In the genomic region with DNA sequence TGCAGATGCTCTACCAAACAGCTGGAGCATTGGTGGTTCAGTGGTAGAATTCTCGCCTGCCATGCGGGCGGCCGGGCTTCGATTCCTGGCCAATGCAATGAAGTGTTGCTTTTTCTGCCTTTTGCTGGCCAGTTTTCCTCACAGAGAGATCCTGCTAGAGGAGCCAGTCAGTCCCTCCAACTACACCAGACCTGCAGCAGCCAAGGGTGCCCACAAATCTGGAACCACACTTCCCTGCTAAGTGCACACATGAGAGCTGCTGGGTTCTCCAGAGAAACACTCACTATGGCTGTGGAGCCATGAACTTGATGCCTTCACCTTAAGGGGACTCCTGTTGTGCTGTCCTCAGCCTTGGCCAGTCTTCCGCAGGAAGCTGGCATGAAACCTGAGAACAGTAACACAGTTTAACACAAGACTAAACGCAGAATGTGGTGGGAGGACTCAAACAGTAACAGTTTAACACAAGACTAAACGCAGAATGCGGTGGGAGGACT, we compare ENCODE assay signal across 25 cellular contexts. TPM values are rescaled to one million over a fixed set of nuclear protein-coding genes. Genes with fewer than 3 reads are reported as not detected.
DNase-seq lines count a peak whose midpoint lies in the region; ATAC-seq, FAIRE-seq and TF ChIP-seq lines count a peak whose summit lies in the region.
"Had no signal": no experiment of that assay in that cellular context is flagged by ENCODE, and none has a peak within 500 bp of the region (broad histone marks: within the 10 kb centered on the region; RNA-seq: fewer than 3 reads in every experiment).

No MANE protein-coding gene starts in this region.

- H3K27ac ChIP-seq in GM23338 (ENCODE audit: low read depth): 0 out of 2 replicates have a peak overlapping the region, but pooled peaks have one; percentile 19
- H3K27ac ChIP-seq in astrocyte (ENCODE audit: low read depth, low read length): no peak overlapping the region
- H3K27ac ChIP-seq: esophagus muscularis mucosa, HL-60, neural progenitor cell, right atrium auricular region had no signal

- H3K4me3 ChIP-seq in GM23338: no peak overlapping the region
- H3K4me3 ChIP-seq in astrocyte (ENCODE audit: insufficient read depth, low read depth, low read length): no peak overlapping the region
- no peak overlapping the region for H3K4me3 ChIP-seq in fibroblast of villous mesenchyme (ENCODE audit: low read depth, low read length)
- H3K4me3 ChIP-seq: esophagus muscularis mucosa, neural progenitor cell, right atrium auricular region had no signal

- H2AFZ ChIP-seq in GM23338 (no peak overlapping the region), astrocyte (ENCODE audit: low read depth, low read length) (no peak overlapping the region)
- H2AFZ ChIP-seq: neural progenitor cell had no signal

- H3K4me1 ChIP-seq in GM23338 (ENCODE audit: insufficient read depth) (no peaks in the 10 kb centered on the region), astrocyte (ENCODE audit: insufficient read depth, low read length) (no peaks in the 10 kb centered on the region)
- H3K4me1 ChIP-seq: esophagus muscularis mucosa, right atrium auricular region had no signal

- no peak overlapping the region for H3K4me3 Mint-ChIP-seq in GM23338
- no peak overlapping the region for H3K4me3 Mint-ChIP-seq in astrocyte (ENCODE audit: unreplicated experiment)
- H3K4me3 Mint-ChIP-seq in T-helper 17 cell: no peak overlapping the region
- H3K4me3 Mint-ChIP-seq in mesothelial cell of epicardium: no peak overlapping the region
- H3K4me3 Mint-ChIP-seq: CD8-positive, alpha-beta memory T cell; neural progenitor cell; stimulated activated naive CD8-positive, alpha-beta T cell treated with anti-CD3 and anti-CD28 coated beads, Interleukin-15, amount 100 ng/mL, for 72 hours; T-helper 1 cell treated with Interleukin-12 subunit alpha and Interleukin-12 subunit beta and Interleukin-4 antibody, amounts not matched to agents 30 μg/mL and 1 μg/mL, for 36 hours had no signal

- H3K27ac Mint-ChIP-seq in GM23338: no peak overlapping the region
- no peak overlapping the region for H3K27ac Mint-ChIP-seq in astrocyte (ENCODE audit: unreplicated experiment)
- no peak overlapping the region for H3K27ac Mint-ChIP-seq in T-helper 17 cell
- H3K27ac Mint-ChIP-seq in mesothelial cell of epicardium: no peak overlapping the region
- H3K27ac Mint-ChIP-seq: T-helper 1 cell treated with Interleukin-12 subunit alpha and Interleukin-12 subunit beta and Interleukin-4 antibody, amounts not matched to agents 30 μg/mL and 1 μg/mL, for 36 hours had no signal

- DNase-seq in GM23338 (ENCODE audit: low spot score) (no peak), astrocyte (ENCODE audit: low read depth) (no peak), fibroblast of villous mesenchyme (ENCODE audit: low read depth) (peak; percentile 62), sciatic nerve (ENCODE audit: low spot score) (no peak), T-helper 17 cell (no peak), mesenteric fat pad (ENCODE audit: low spot score) (no peak), mesothelial cell of epicardium (ENCODE audit: low spot score in 2 of 2, unreplicated experiment in 2 of 2) (no peak)
- DNase-seq: caudate nucleus; CD8-positive, alpha-beta memory T cell; DMS79 treated with DMSO at 0.1 percent for 48 hours; GOT3; KG1; mesendoderm; MV-4-11; NCI-H2029; NCI-H524 treated with DMSO at 0.1 percent for 48 hours; stimulated activated CD4-positive, alpha-beta T cell treated with anti-CD3 and anti-CD28 coated beads, Interleukin-2, amount 100 ng/mL, for 24 hours; stimulated activated naive CD8-positive, alpha-beta T cell treated with anti-CD3 and anti-CD28 coated beads, Interleukin-15, amount 100 ng/mL, for 72 hours had no signal

- H3K9me3 ChIP-seq in astrocyte (ENCODE audit: insufficient read depth, low read depth, low read length) (no peaks in the 10 kb centered on the region), T-helper 17 cell (ENCODE audit: control insufficient read depth, low read length, poor library complexity, severe bottlenecking) (no peaks in the 10 kb centered on the region)
- H3K9me3 ChIP-seq: esophagus muscularis mucosa, right atrium auricular region had no signal

- H3K4me2 ChIP-seq in GM23338 (no peak overlapping the region), astrocyte (ENCODE audit: low read length) (no peak overlapping the region)
- H3K4me2 ChIP-seq: neural progenitor cell had no signal

- ATAC-seq in GM23338: no peak
- ATAC-seq in sciatic nerve: peak; percentile 12
- no peak for ATAC-seq in T-helper 17 cell
- ATAC-seq in GM19467 (IDR thresholded peaks at IDR 0.05; ENCODE audit: unreplicated experiment): no peak
- ATAC-seq: stimulated activated naive CD8-positive, alpha-beta T cell treated with anti-CD3 and anti-CD28 coated beads, Interleukin-15, amount 100 ng/mL, for 72 hours had no signal

- H3K4me1 Mint-ChIP-seq in GM23338 (peaks cover 21% of the 10 kb centered on the region), astrocyte (ENCODE audit: low read depth, unreplicated experiment) (peaks cover 16% of the 10 kb centered on the region), T-helper 17 cell (peaks cover 15% of the 10 kb centered on the region), mesothelial cell of epicardium (no peaks in the 10 kb centered on the region)

- H3K9me3 Mint-ChIP-seq in GM23338: no peaks in the 10 kb centered on the region
- peaks cover 1% of the 10 kb centered on the region for H3K9me3 Mint-ChIP-seq in astrocyte (ENCODE audit: unreplicated experiment)
- H3K9me3 Mint-ChIP-seq in mesothelial cell of epicardium: no peaks in the 10 kb centered on the region
- H3K9me3 Mint-ChIP-seq: CD8-positive, alpha-beta memory T cell; neural progenitor cell; stimulated activated naive CD8-positive, alpha-beta T cell treated with anti-CD3 and anti-CD28 coated beads, Interleukin-15, amount 100 ng/mL, for 72 hours; T-helper 1 cell treated with Interleukin-12 subunit alpha and Interleukin-12 subunit beta and Interleukin-4 antibody, amounts not matched to agents 30 μg/mL and 1 μg/mL, for 36 hours had no signal

- intact Hi-C loops in sciatic nerve (cut with DNase I): no loop called here

- H3F3A ChIP-seq in GM23338 (replicated peaks; ENCODE audit: low read depth): no peaks in the 10 kb centered on the region

- H3K27me3 ChIP-seq in GM23338 (ENCODE audit: insufficient read depth) (no peaks in the 10 kb centered on the region), astrocyte (ENCODE audit: insufficient read depth, low read length) (no peaks in the 10 kb centered on the region)
- H3K27me3 ChIP-seq: esophagus muscularis mucosa, neural progenitor cell, right atrium auricular region had no signal

- peaks cover 7% of the 10 kb centered on the region; the same call in 1 of the 2 replicates for H3K36me3 ChIP-seq in GM23338 (ENCODE audit: insufficient read depth)
- peaks cover 7% of the 10 kb centered on the region for H3K36me3 ChIP-seq in astrocyte (ENCODE audit: insufficient read depth, low read length)
- H3K36me3 ChIP-seq: neural progenitor cell had no signal

- no peaks in the 10 kb centered on the region for H3K9me2 ChIP-seq in GM23338 (ENCODE audit: insufficient read depth)

- H4K20me1 ChIP-seq in GM23338 (replicated peaks; ENCODE audit: insufficient read depth) (peaks cover 30% of the 10 kb centered on the region), astrocyte (ENCODE audit: insufficient read depth, low read length) (peaks cover 79% of the 10 kb centered on the region)

- H3K79me2 ChIP-seq in GM23338 (replicated peaks; ENCODE audit: insufficient read depth) (peaks cover 36% of the 10 kb centered on the region), astrocyte (ENCODE audit: insufficient read depth, low read length) (peaks cover 55% of the 10 kb centered on the region)

- H3K27me3 Mint-ChIP-seq in GM23338 (ENCODE audit: insufficient read depth, low read depth, poor library complexity) (peaks cover 20% of the 10 kb centered on the region), astrocyte (ENCODE audit: low read depth, unreplicated experiment) (no peaks in the 10 kb centered on the region), T-helper 17 cell (no peaks in the 10 kb centered on the region), mesothelial cell of epicardium (ENCODE audit: low read depth) (no peaks in the 10 kb centered on the region)
- H3K27me3 Mint-ChIP-seq: CD8-positive, alpha-beta memory T cell; stimulated activated naive CD8-positive, alpha-beta T cell treated with anti-CD3 and anti-CD28 coated beads, Interleukin-15, amount 100 ng/mL, for 72 hours had no signal

- peak overlapping the region; percentile 3 for H3K9ac ChIP-seq in astrocyte (ENCODE audit: low read length)
- H3K9ac ChIP-seq: neural progenitor cell had no signal

- no peak for FAIRE-seq in astrocyte (lab: Jason Lieb, UNC)
- FAIRE-seq: keratinocyte had no signal

- H3K36me3 Mint-ChIP-seq in GM23338 (ENCODE audit: low read depth) (peaks cover 17% of the 10 kb centered on the region), astrocyte (ENCODE audit: low read depth, unreplicated experiment) (peaks cover 13% of the 10 kb centered on the region), T-helper 17 cell (ENCODE audit: low read depth) (peaks cover 5% of the 10 kb centered on the region), mesothelial cell of epicardium (peaks cover 3% of the 10 kb centered on the region)

- TF ChIP-seq CTCF in GM23338 (conservative IDR thresholded peaks at IDR 0.05; ENCODE audit: low read depth in 2 of 2) (no peak), astrocyte (IDR thresholded peaks at IDR 0.05; ENCODE audit: insufficient read depth, low read depth, low read length) (no peak), fibroblast of villous mesenchyme (IDR thresholded peaks at IDR 0.05; ENCODE audit: insufficient read depth, low read depth, low read length) (no peak), mesothelial cell of epicardium (IDR thresholded peaks at IDR 0.05; ENCODE audit: unreplicated experiment) (no peak)

RNA-seq across cellular contexts. Expression of a gene that starts 12.2 kb away (rescaled TPM):
- 70.8 and 77.7 TPM in 2 replicates for total RNA-seq in GM23338 (2014; rRNA removed; shearing (Covaris generic))
- 41.9 and 42.3 TPM in 2 replicates for polyA plus RNA-seq in GM23338 (2016; fragmentation: Nextera tagmentation; extraction: Ambion mirVana)
- total RNA-seq in astrocyte (27.8 and 29.2 TPM in 2 replicates), fibroblast of villous mesenchyme (37.1 and 55.4 TPM in 2 replicates), sciatic nerve (26.2 TPM), T-helper 17 cell (10 to 100 TPM; 36.7 to 38.4 TPM), mesenteric fat pad (37.6 TPM), mesothelial cell of epicardium (36.3 to 39.1 TPM (median 37.9 TPM) in 3 replicates)
